In the genomic region with DNA sequence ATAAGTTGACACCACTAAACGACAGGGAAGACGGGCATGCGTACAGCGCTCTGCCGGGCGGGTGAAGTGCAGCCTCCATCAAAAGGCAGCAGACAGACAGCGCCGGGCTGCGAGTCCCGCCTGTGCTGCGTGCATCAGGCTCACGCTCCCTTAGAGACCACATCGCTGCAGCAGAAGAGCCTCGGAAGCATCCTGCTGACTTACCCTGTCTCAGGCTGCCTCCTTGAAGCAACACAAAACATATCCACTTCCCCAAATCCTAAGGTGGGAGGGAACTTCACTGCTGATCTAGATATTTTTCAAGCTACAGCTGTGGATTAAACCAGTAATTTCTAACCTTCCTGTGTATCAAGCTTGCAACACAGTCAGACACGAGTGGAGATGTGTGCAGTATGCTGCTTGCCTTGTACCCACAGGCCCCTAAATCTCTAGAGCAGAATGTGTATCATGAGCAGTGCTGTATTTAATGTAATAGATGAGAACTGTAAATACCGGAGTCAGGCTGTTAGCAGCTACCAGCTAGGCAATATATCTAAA, we compare ENCODE assay signal across 15 cellular contexts. TPM values are rescaled to one million over a fixed set of nuclear protein-coding genes. Genes with fewer than 3 reads are reported as not detected.
A peak's percentile ranks its signal among the peaks of the same experiment; 100 is the strongest.
DNase-seq lines count a peak whose midpoint lies in the region; FAIRE-seq and TF ChIP-seq lines count a peak whose summit lies in the region.
"Had no signal": no experiment of that assay in that cellular context is flagged by ENCODE, and none has a peak within 500 bp of the region (broad histone marks: within the 10 kb centered on the region; RNA-seq: fewer than 3 reads in every experiment).

No MANE protein-coding gene starts in this region.

- H2BK5ac ChIP-seq in mesendoderm (ENCODE audit: low read length): no peak overlapping the region

- H3K27me3 Mint-ChIP-seq in glutamatergic neuron (ENCODE audit: unreplicated experiment): no peaks in the 10 kb centered on the region

- H3K79me1 ChIP-seq in mesendoderm (ENCODE audit: low read length): no peaks in the 10 kb centered on the region

- no peak overlapping the region for H3K4me3 ChIP-seq in mesendoderm (ENCODE audit: low read length)
- H3K4me3 ChIP-seq: PC-9 had no signal

- no peak overlapping the region for H3K27ac ChIP-seq in mesendoderm (ENCODE audit: low read depth, low read length)
- H3K27ac ChIP-seq: PC-9 had no signal

- no peak for TF ChIP-seq CTCF in glutamatergic neuron (IDR thresholded peaks at IDR 0.05; ENCODE audit: partially characterized antibody, unreplicated experiment)

- no peak overlapping the region for H3K56ac ChIP-seq in mesendoderm (ENCODE audit: low read length)

- no CpG with 5 or more reads among the region's 16 CpGs for WGBS in mesendoderm (ENCODE audit: extremely low coverage, insufficient coverage, low lambda C conversion rate)

- H4K5ac ChIP-seq in mesendoderm (ENCODE audit: low read length): no peak overlapping the region

- H3K9me3 Mint-ChIP-seq in glutamatergic neuron (ENCODE audit: unreplicated experiment): peaks cover 2% of the 10 kb centered on the region

- no peak overlapping the region for H2AK5ac ChIP-seq in mesendoderm (ENCODE audit: low read length)

- H3K4me2 ChIP-seq in mesendoderm (ENCODE audit: low read length): no peak overlapping the region
- H3K4me2 ChIP-seq: PC-9 had no signal

- H3K4me1 ChIP-seq in mesendoderm (ENCODE audit: control insufficient read depth, low read depth, low read length): no peaks in the 10 kb centered on the region

- H2BK15ac ChIP-seq in mesendoderm (replicated peaks; ENCODE audit: low read depth): no peak overlapping the region

- H4K8ac ChIP-seq in mesendoderm (ENCODE audit: low read depth, low read length): no peak overlapping the region

- H3K4me1 Mint-ChIP-seq in glutamatergic neuron (ENCODE audit: low read depth, unreplicated experiment): peaks cover 28% of the 10 kb centered on the region

- no peak overlapping the region for H3K18ac ChIP-seq in mesendoderm (ENCODE audit: low read length)

- no peak overlapping the region for H2BK120ac ChIP-seq in mesendoderm (ENCODE audit: low read depth, low read length)

- no peak overlapping the region for H3K4ac ChIP-seq in mesendoderm (ENCODE audit: low read depth, low read length)

- no peak for FAIRE-seq in GM12891 (lab: Jason Lieb, UNC)

- H3K27ac Mint-ChIP-seq in glutamatergic neuron (ENCODE audit: unreplicated experiment): peak overlapping the region; percentile 67

- TF ChIP-seq POLR2A in GM12891 (IDR thresholded peaks at IDR 0.05; ENCODE audit: low read depth, low read length): no peak

- no peaks in the 10 kb centered on the region for H3K79me2 ChIP-seq in mesendoderm (ENCODE audit: control insufficient read depth, insufficient read depth, low read length)

- no peaks in the 10 kb centered on the region for H3K36me3 Mint-ChIP-seq in glutamatergic neuron (ENCODE audit: unreplicated experiment)

- DNase-seq in DMS153 treated with DMSO at 0.1 percent for 48 hours (lab: John Stamatoyannopoulos, UW; ENCODE audit: unreplicated experiment) (peak; percentile 69), NCI-H2029 (lab: John Stamatoyannopoulos, UW) (peak; percentile 22), NCI-H748 (lab: John Stamatoyannopoulos, UW; ENCODE audit: unreplicated experiment) (peak; percentile 89), glutamatergic neuron (peak; percentile 46), GM12891 (ENCODE audit: insufficient read length, low spot score) (no peak), GM19238 (ENCODE audit: insufficient read length, low spot score) (no peak), mesendoderm (no peak)
- no peak for DNase-seq in stimulated activated CD4-positive, alpha-beta T cell treated with anti-CD3 and anti-CD28 coated beads, Interleukin-4, amount 100 ng/mL, for 1 hour
- DNase-seq: activated effector memory CD4-positive, alpha-beta T cell treated with Interleukin-2 at 50 U/mL for 16 hours; midbrain; MM.1S; PC-9; stimulated activated CD4-positive, alpha-beta T cell treated with anti-CD3 and anti-CD28 coated beads, Interleukin-1b, Interleukin-23, amount 100 ng/mL, for 48 hours had no signal

- H3K4me3 Mint-ChIP-seq in glutamatergic neuron (ENCODE audit: unreplicated experiment): peak overlapping the region; percentile 70

- no peak overlapping the region for H3K23ac ChIP-seq in mesendoderm (ENCODE audit: low read length)

- H3K9ac ChIP-seq in mesendoderm (ENCODE audit: low read length): no peak overlapping the region

- no peaks in the 10 kb centered on the region for H3K27me3 ChIP-seq in mesendoderm (ENCODE audit: insufficient read depth, low read length, poor library complexity)

- no peaks in the 10 kb centered on the region for H3K36me3 ChIP-seq in mesendoderm (ENCODE audit: control insufficient read depth, insufficient read depth, low read length)

TF ChIP-seq in GM12891, 5 proteins besides CTCF, POLR2A, EP300 and RAD21:
- TF ChIP-seq POLR2AphosphoS5 (IDR thresholded peaks at IDR 0.05; ENCODE audit: low read depth, low read length): no peak
- no peak for TF ChIP-seq POU2F2 (IDR thresholded peaks at IDR 0.05; ENCODE audit: low read depth, low read length)
- TF ChIP-seq TAF1 (IDR thresholded peaks at IDR 0.05; ENCODE audit: low read depth, low read length): no peak

RNA-seq across cellular contexts. Expression of gene MYT1L, which starts 6.4 kb away (rescaled TPM):
- total RNA-seq in glutamatergic neuron (ENCODE audit: unreplicated experiment): 66.8 TPM
- 0.13 TPM for polyA plus RNA-seq in GM12891 (2012; ENCODE audit: low read depth, missing spikeins)
- polyA plus RNA-seq in mesendoderm (2013, experiment 1 of 2): 0.07 TPM
- polyA plus RNA-seq in mesendoderm (2013, experiment 2 of 2): 0.08 TPM
- total RNA-seq: cardiac septum, esophagus mucosa, PC-9 had no signal

Comparison
In these comparisons a context has a peak if more than half of its experiments do, and no peak if none do; other contexts are left out.
1. DNase-seq: peak in DMS153 treated with DMSO at 0.1 percent for 48 hours (single experiment), NCI-H2029 (single experiment), NCI-H748 (single experiment) and glutamatergic neuron (single experiment); none in GM12891 (single experiment), GM19238 (single experiment), mesendoderm (single experiment) and stimulated activated CD4-positive, alpha-beta T cell treated with anti-CD3 and anti-CD28 coated beads, Interleukin-4, amount 100 ng/mL, for 1 hour (single experiment).